Comparison of ENCODE assay signal across 26 cellular contexts in genomic region chr6:5394280-5394679, GRCh38.
"Had no signal": no experiment of that assay in that cellular context is flagged by ENCODE, and none has a peak within 500 bp of the region (broad histone marks: within the 10 kb centered on the region; RNA-seq: fewer than 3 reads in every experiment).

No MANE protein-coding gene starts in this region.

- H3K36me3 ChIP-seq: colonic mucosa, gastrocnemius medialis, left lung, spleen, tibial nerve, upper lobe of left lung had no signal

- DNase-seq: colonic mucosa; effector CD8-positive, alpha-beta T cell; endodermal cell; foreskin fibroblast; gastrocnemius medialis; head of caudate nucleus; kidney; left lung; mesenchymal stem cell; naive thymus-derived CD4-positive, alpha-beta T cell; nucleus accumbens; posterior cingulate gyrus; psoas muscle; right cardiac atrium; spleen; stimulated activated CD4-positive, alpha-beta T cell treated with anti-CD3 and anti-CD28 coated beads, Interleukin-4, amount 100 ng/mL, for 4 hours; stimulated activated naive CD8-positive, alpha-beta T cell treated with anti-CD3 and anti-CD28 coated beads, Interleukin-15, Interleukin-2, amounts not matched to agents 100 U/mL and 50 U/mL, for 24 hours; substantia nigra; testis; upper lobe of left lung had no signal

- H3K9me3 ChIP-seq: colonic mucosa, gastrocnemius medialis, left lung, psoas muscle, spleen, testis, tibial nerve, upper lobe of left lung had no signal

- H3K27ac ChIP-seq: colonic mucosa, epithelial cell of prostate, gastrocnemius medialis, left lung, psoas muscle, skin epidermis, spleen, testis, tibial nerve, upper lobe of left lung had no signal

- H3K4me3 ChIP-seq: colonic mucosa, gastrocnemius medialis, left lung, psoas muscle, skin epidermis, spleen, testis, tibial nerve, upper lobe of left lung had no signal

- ATAC-seq: esophagus mucosa; gastrocnemius medialis; left lung; naive thymus-derived CD4-positive, alpha-beta T cell; psoas muscle; right cardiac atrium; stimulated activated memory B cell treated with anti-CD40 and anti-IgM and Interleukin-4, amounts not matched to agents 10 μg/mL and 1 μg/mL and 100 μg/mL, for 72 hours; stimulated activated naive CD8-positive, alpha-beta T cell treated with anti-CD3 and anti-CD28 coated beads, Interleukin-15, Interleukin-2, amounts not matched to agents 100 U/mL and 50 U/mL, for 24 hours had no signal

- FAIRE-seq: kidney, urothelium cell line had no signal

- H3K27me3 ChIP-seq: colonic mucosa, gastrocnemius medialis, left lung, spleen, testis, tibial nerve, upper lobe of left lung had no signal

- H3K4me1 ChIP-seq: colonic mucosa, left lung, spleen, testis, upper lobe of left lung had no signal
